11 cellular contexts compared by ENCODE assay signal in the genomic region with DNA sequence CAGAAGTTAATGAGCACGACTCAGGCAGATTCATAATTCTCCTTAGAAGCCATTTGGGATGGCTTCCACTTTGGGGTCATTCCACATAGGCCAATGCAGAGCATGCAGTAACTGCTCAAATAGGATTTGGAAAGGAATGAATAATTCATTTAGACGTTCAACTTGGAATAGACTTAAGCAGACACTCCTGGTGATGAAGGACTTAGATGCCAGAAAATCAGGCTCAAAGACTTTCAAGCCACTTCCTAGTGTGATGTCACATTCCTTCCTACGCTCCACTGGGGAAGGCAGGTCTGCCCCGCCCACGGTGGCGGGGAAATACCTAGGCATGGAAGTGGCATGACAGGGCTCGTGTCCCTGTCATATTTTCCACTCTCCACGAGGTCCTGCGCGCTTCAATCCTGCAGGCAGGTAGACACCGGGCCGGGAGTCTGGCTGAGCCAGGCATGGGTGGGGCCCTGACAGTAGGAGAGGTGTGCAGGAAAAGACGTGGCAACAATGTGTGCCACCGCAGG. TPM values are rescaled to one million over a fixed set of nuclear protein-coding genes. Genes with fewer than 3 reads are reported as not detected.
DNase-seq lines count a peak whose midpoint lies in the region; ATAC-seq, FAIRE-seq and TF ChIP-seq lines count a peak whose summit lies in the region.
"Had no signal": no experiment of that assay in that cellular context is flagged by ENCODE, and none has a peak within 500 bp of the region (broad histone marks: within the 10 kb centered on the region; RNA-seq: fewer than 3 reads in every experiment).

A gene (plus strand): TSS at position 348 of the 515 bp plus-strand sequence. CDS start 845 bp downstream, outside the sequence.

- TF ChIP-seq CTCF in H1 (IDR thresholded peaks at IDR 0.05; ENCODE audit: control extremely low read depth in 1 of 3, insufficient read depth in 1 of 3, low read depth in 1 of 3, low read length in 3 of 3), result no peak
- TF ChIP-seq CTCF in tibial nerve (IDR thresholded peaks at IDR 0.05), result no peak

- no peaks in the 10 kb centered on the region for H3K79me2 ChIP-seq in H1 (ENCODE audit: control insufficient read depth in 1 of 2, insufficient read depth in 2 of 2, low read length in 2 of 2)

- no peak within 1 kb of the TSS for H2BK5ac ChIP-seq in H1 (ENCODE audit: low read depth, low read length)

- no peaks in the 10 kb centered on the region for H3K9me3 ChIP-seq in H1 (ENCODE audit: insufficient read depth in 2 of 2, low read depth in 1 of 2, low read length in 1 of 2)
- no peaks in the 10 kb centered on the region for H3K9me3 ChIP-seq in naive thymus-derived CD4-positive, alpha-beta T cell (ENCODE audit: control insufficient read depth in 2 of 3, low read length in 3 of 3)
- H3K9me3 ChIP-seq in tibial nerve, result no peaks in the 10 kb centered on the region

- peak within 1 kb of the TSS in 2 of 9 donors; percentile 26 to 65 for H3K27ac Mint-ChIP-seq in naive thymus-derived CD4-positive, alpha-beta T cell

- H2BK20ac ChIP-seq in H1 (ENCODE audit: low read length), result no peak within 1 kb of the TSS

- ATAC-seq in naive thymus-derived CD4-positive, alpha-beta T cell, result no peak
- no peak for ATAC-seq in HG03095 (IDR thresholded peaks at IDR 0.05; ENCODE audit: unreplicated experiment)

- H2BK12ac ChIP-seq in H1 (ENCODE audit: low read depth, low read length), result no peak within 1 kb of the TSS

- H3K27me3 ChIP-seq in H1 (replicated peaks in 1 of 4; ENCODE audit: control insufficient read depth in 3 of 4, extremely low read depth in 1 of 4, insufficient read depth in 3 of 4, low read length in 3 of 4) (peaks cover 1 to 18% (median 15%) of the 10 kb centered on the region in 4 experiments), tibial nerve (peaks cover 0 to 9% of the 10 kb centered on the region in 2 donors)
- H3K27me3 ChIP-seq in naive thymus-derived CD4-positive, alpha-beta T cell (ENCODE audit: control insufficient read depth in 2 of 2, insufficient read depth in 2 of 2, low read length in 2 of 2), result no peaks in the 10 kb centered on the region
- H3K27me3 ChIP-seq: BLaER1 treated with 17β-estradiol and CSF1 and Interleukin-3, amounts not matched to agents 10 nM and 100 nM had no signal

- H4K5ac ChIP-seq in H1 (ENCODE audit: insufficient read length, low read depth, low read length), result no peak within 1 kb of the TSS

- no peak within 1 kb of the TSS for H2BK120ac ChIP-seq in H1 (replicated peaks; ENCODE audit: low read depth, low read length)

- TF ChIP-seq EP300 in H1 (IDR thresholded peaks at IDR 0.05; ENCODE audit: borderline replicate concordance in 1 of 2, low read depth in 2 of 2, low read length in 2 of 2) (no peak), tibial nerve (IDR thresholded peaks at IDR 0.05) (no peak)

- no peak for TF ChIP-seq RAD21 in H1 (IDR thresholded peaks at IDR 0.05 in 1 of 2, conservative IDR thresholded peaks at IDR 0.05 in 1 of 2; ENCODE audit: low read depth in 2 of 2, low read length in 2 of 2)

- no peak within 1 kb of the TSS for H2AK5ac ChIP-seq in H1 (ENCODE audit: low read depth, low read length)

- H3K4me3 Mint-ChIP-seq in naive thymus-derived CD4-positive, alpha-beta T cell, result peak within 1 kb of the TSS; percentile 75 to 89 (median 87)

- peaks cover 0 to 4% (median 0%) of the 10 kb centered on the region in 5 donors for H3K36me3 Mint-ChIP-seq in naive thymus-derived CD4-positive, alpha-beta T cell

- H3K56ac ChIP-seq in H1 (replicated peaks; ENCODE audit: insufficient read length, low read depth, low read length), result no peak within 1 kb of the TSS

- 91% methylated on average over 12 of the region's 14 CpGs; no CpG with 5 or more reads in 1 of the 2 experiments for WGBS in H1 (ENCODE audit: extremely low coverage in 1 of 2, insufficient coverage in 1 of 2, insufficient read length in 1 of 2, insufficient replicate concordance in 2 of 2, low coverage in 1 of 2, low lambda C conversion rate in 2 of 2, missing lambda C conversion rate in 1 of 2), 2 experiments
- WGBS in tibial nerve, 2 donors, result 51 to 58% methylated on average over 10 to 14 of the region's 14 CpGs

- H3K23ac ChIP-seq in H1 (ENCODE audit: insufficient read length), result no peak within 1 kb of the TSS

- peak within 1 kb of the TSS; percentile 51 to 93 for H3K4me2 ChIP-seq in H1 (ENCODE audit: insufficient read depth in 1 of 2, low read depth in 2 of 2, low read length in 2 of 2)
- H3K4me2 ChIP-seq: BLaER1 treated with 17β-estradiol and CSF1 and Interleukin-3, amounts not matched to agents 10 nM and 100 nM had no signal

- H4K91ac ChIP-seq in H1 (replicated peaks; ENCODE audit: insufficient read length, low read length), result no peak within 1 kb of the TSS

- no peak within 1 kb of the TSS for H3K9ac ChIP-seq in H1 (replicated peaks in 1 of 4; ENCODE audit: extremely low read depth in 1 of 4, low read depth in 3 of 4, low read length in 3 of 4)
- H3K9ac ChIP-seq: BLaER1 treated with 17β-estradiol and CSF1 and Interleukin-3, amounts not matched to agents 10 nM and 100 nM had no signal

- no peaks in the 10 kb centered on the region for H3K79me1 ChIP-seq in H1 (ENCODE audit: low read depth, low read length)

- no peak within 1 kb of the TSS for H2BK15ac ChIP-seq in H1 (ENCODE audit: low read length)

- H3K4ac ChIP-seq in H1 (replicated peaks; ENCODE audit: insufficient read length, low read depth, low read length), result no peak within 1 kb of the TSS

- peak within 1 kb of the TSS; percentile 80; the same call in 1 of the 2 replicates for H4K8ac ChIP-seq in H1 (ENCODE audit: extremely low read depth, insufficient read depth, low read length)

- TF ChIP-seq POLR2A in H1 (IDR thresholded peaks at IDR 0.05; ENCODE audit: control extremely low read depth in 1 of 2, low read depth in 2 of 2, low read length in 2 of 2) (no peak), tibial nerve (IDR thresholded peaks at IDR 0.05) (no peak)

- H3K4me3 ChIP-seq in H1 (ENCODE audit: extremely low read depth in 1 of 4, insufficient read depth in 2 of 4, low read depth in 3 of 4, low read length in 4 of 4) (peak within 1 kb of the TSS in 2 of 4 experiments; percentile 42 to 44; a peak in 3 of 8 replicates), tibial nerve (peak within 1 kb of the TSS; percentile 23 to 57 (median 44))
- H3K4me3 ChIP-seq in naive thymus-derived CD4-positive, alpha-beta T cell (ENCODE audit: low read length), result peak within 1 kb of the TSS; percentile 54
- H3K4me3 ChIP-seq: BLaER1 treated with 17β-estradiol and CSF1 and Interleukin-3, amounts not matched to agents 10 nM and 100 nM; SK-N-MC had no signal

- no peak within 1 kb of the TSS for H3K14ac ChIP-seq in H1 (ENCODE audit: insufficient read length)

- H2AFZ ChIP-seq in H1 (ENCODE audit: low read length), result no peak within 1 kb of the TSS

- H3K4me1 Mint-ChIP-seq in naive thymus-derived CD4-positive, alpha-beta T cell, result peaks cover 4 to 22% (median 8%) of the 10 kb centered on the region in 7 donors

- CTCF ChIA-PET in H1 (lab: Charles Lee; ENCODE audit: partially characterized antibody), result interaction anchor here (0.6 to 3.5 kb wide), 7 partner anchors 11 to 256 kb away, joined by 3 to 25 read pairs (median 4); no protein-coding TSS in a partner anchor
- CTCF ChIA-PET in naive thymus-derived CD4-positive, alpha-beta T cell (lab: Charles Lee), result interaction anchor here (1.8 kb wide), 1 partner anchor 54 kb away, joined by 6 read pairs; no protein-coding TSS in a partner anchor

- H3K27ac ChIP-seq in H1 (ENCODE audit: low read depth, low read length), result no peak within 1 kb of the TSS
- no peak within 1 kb of the TSS for H3K27ac ChIP-seq in naive thymus-derived CD4-positive, alpha-beta T cell (ENCODE audit: low read depth, low read length)
- peak within 1 kb of the TSS in 1 of 4 donors; percentile 54 for H3K27ac ChIP-seq in tibial nerve
- H3K27ac ChIP-seq: BLaER1 treated with 17β-estradiol and CSF1 and Interleukin-3, amounts not matched to agents 10 nM and 100 nM; SK-N-MC had no signal

- H3K18ac ChIP-seq in H1 (ENCODE audit: extremely low read depth, low read length), result no peak within 1 kb of the TSS; the same call in 1 of the 2 replicates

- no peaks in the 10 kb centered on the region for H3K4me1 ChIP-seq in H1 (replicated peaks in 1 of 4; ENCODE audit: control insufficient read depth in 3 of 4, insufficient read depth in 4 of 4, low read length in 3 of 4)
- H3K4me1 ChIP-seq in naive thymus-derived CD4-positive, alpha-beta T cell (ENCODE audit: control insufficient read depth in 2 of 2, insufficient read depth in 2 of 2, low read length in 2 of 2), result no peaks in the 10 kb centered on the region
- peaks cover 0 to 19% (median 1%) of the 10 kb centered on the region in 4 donors for H3K4me1 ChIP-seq in tibial nerve
- H3K4me1 ChIP-seq: BLaER1 treated with 17β-estradiol and CSF1 and Interleukin-3, amounts not matched to agents 10 nM and 100 nM had no signal

- peaks cover 11 to 37% (median 17%) of the 10 kb centered on the region in 5 donors for H3K27me3 Mint-ChIP-seq in naive thymus-derived CD4-positive, alpha-beta T cell

- H3K9me3 Mint-ChIP-seq in naive thymus-derived CD4-positive, alpha-beta T cell, result no peaks in the 10 kb centered on the region

- POLR2A ChIA-PET in H1 (lab: Charles Lee; ENCODE audit: partially characterized antibody), result no interaction called here
- POLR2A ChIA-PET in naive thymus-derived CD4-positive, alpha-beta T cell (lab: Charles Lee), result no interaction called here

- no peaks in the 10 kb centered on the region for H3K36me3 ChIP-seq in H1 (ENCODE audit: control insufficient read depth in 2 of 4, insufficient read depth in 4 of 4, low read length in 3 of 4)
- H3K36me3 ChIP-seq in naive thymus-derived CD4-positive, alpha-beta T cell (ENCODE audit: control insufficient read depth in 2 of 3, insufficient read depth in 3 of 3, low read length in 3 of 3), result no peaks in the 10 kb centered on the region
- no peaks in the 10 kb centered on the region for H3K36me3 ChIP-seq in tibial nerve
- H3K36me3 ChIP-seq: BLaER1 treated with 17β-estradiol and CSF1 and Interleukin-3, amounts not matched to agents 10 nM and 100 nM had no signal

- intact Hi-C loops in naive thymus-derived CD4-positive, alpha-beta T cell (cut with micrococcal nuclease), result loop anchor here (5.0 kb wide), 2 partner anchors 256 to 261 kb away; no protein-coding TSS in a partner anchor

- H3K23me2 ChIP-seq in H1 (ENCODE audit: low read depth, low read length), result no peaks in the 10 kb centered on the region

- no peaks in the 10 kb centered on the region for H4K20me1 ChIP-seq in H1 (replicated peaks in 1 of 2; ENCODE audit: control insufficient read depth in 1 of 2, insufficient read depth in 2 of 2, low read length in 2 of 2)
- H4K20me1 ChIP-seq: BLaER1 treated with 17β-estradiol and CSF1 and Interleukin-3, amounts not matched to agents 10 nM and 100 nM had no signal

- DNase-seq in activated T-cell treated with anti-CD3 and anti-CD28 coated beads for 4 hours (peak; percentile 10), H1 (ENCODE audit: low read depth in 1 of 2, low spot score in 2 of 2) (no peak), tibial nerve (ENCODE audit: low spot score in 2 of 2) (no peak), H4 (ENCODE audit: low spot score) (no peak), COLO668 (lab: John Stamatoyannopoulos, UW; ENCODE audit: unreplicated experiment) (no peak)
- no peak for DNase-seq in activated T-cell treated with anti-CD3 and anti-CD28 coated beads, Interleukin-2, amount 50 U/mL, for 1 hour
- DNase-seq in naive thymus-derived CD4-positive, alpha-beta T cell, result no peak

- FAIRE-seq in H1 (lab: Jason Lieb, UNC), result no peak
- FAIRE-seq: islet of Langerhans had no signal

RNA-seq across cellular contexts. Expression of the gene that starts here (rescaled TPM):
- total RNA-seq in H1 (2021; fragmentation: NEBNext Ultra II Directional; extraction: Animal tissue kit (Norgen Biotek cat#: 25700)), result not detected in 2 replicates
- not detected in 2 replicates for polyA plus RNA-seq in H1 (2011; rRNA removed)
- polyA plus RNA-seq in H1 (2011; cell fraction: cytosol; rRNA removed), result not detected
- not detected for polyA plus RNA-seq in H1 (2011; cell fraction: nucleus; rRNA removed)
- not detected in 4 replicates for polyA plus RNA-seq in H1 (2012, experiment 1 of 2)
- polyA plus RNA-seq in H1 (2012, experiment 2 of 2), result not detected
- not detected for polyA plus RNA-seq in H1 (2013, experiment 1 of 2)
- not detected for polyA plus RNA-seq in H1 (2013, experiment 2 of 2)
- not detected in 2 replicates for polyA minus RNA-seq in H1 (2011; rRNA and poly(A)+ RNA removed)
- polyA minus RNA-seq in H1 (2011; cell fraction: cytosol; rRNA and poly(A)+ RNA removed), result not detected
- not detected for polyA minus RNA-seq in H1 (2011; cell fraction: nucleus; rRNA and poly(A)+ RNA removed)
- total RNA-seq in naive thymus-derived CD4-positive, alpha-beta T cell, result under 1 TPM in 2 of 5 experiments, not detected in 3; 0.15 to 0.21 TPM
- polyA plus RNA-seq in naive thymus-derived CD4-positive, alpha-beta T cell, result not detected
- total RNA-seq in tibial nerve, result under 1 TPM in 1 of 4 donors, not detected in 3; 0.30 TPM
- not detected in 2 replicates for total RNA-seq in H4 (2014; rRNA removed; shearing (Covaris generic))
